In the genomic region with DNA sequence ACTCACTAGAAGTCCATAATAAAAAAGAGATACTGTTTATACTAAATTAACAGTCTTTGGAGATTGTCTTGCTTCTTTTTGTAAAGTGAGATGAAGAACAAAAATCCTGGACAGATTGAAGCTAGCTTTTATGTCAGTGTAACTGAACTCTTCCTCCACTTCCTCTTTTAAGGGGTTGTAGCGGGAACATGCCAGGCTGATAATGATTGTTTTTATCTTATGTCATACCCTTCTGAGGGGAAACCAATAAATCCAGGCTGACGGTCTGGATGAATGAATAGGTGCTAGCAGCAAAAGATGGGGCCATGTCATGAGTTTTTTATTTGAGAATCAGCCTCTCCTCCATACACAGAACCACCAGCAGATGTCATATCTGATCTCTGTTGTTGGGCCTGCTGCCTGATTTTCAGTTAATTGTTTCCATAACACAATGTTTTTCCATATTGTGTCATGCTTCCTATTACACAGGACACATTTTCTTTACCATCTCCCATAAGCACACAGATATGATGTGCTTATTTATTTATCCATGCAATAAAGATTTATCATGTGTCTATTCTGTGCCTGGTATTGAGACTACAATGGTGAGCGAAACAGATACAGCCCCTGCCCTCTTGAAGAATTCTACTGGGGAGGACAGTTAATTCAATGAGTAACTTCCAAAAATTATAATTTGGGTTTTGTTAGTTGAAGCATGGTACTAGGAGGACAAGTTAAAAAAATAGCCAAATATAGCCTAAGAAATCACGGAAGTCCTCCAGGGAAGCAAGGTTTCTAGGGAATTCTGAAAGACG, we compare ENCODE assay signal across 9 cellular contexts. TPM values are rescaled to one million over a fixed set of nuclear protein-coding genes. Genes with fewer than 3 reads are reported as not detected.
DNase-seq lines count a peak whose midpoint lies in the region; ATAC-seq, FAIRE-seq and TF ChIP-seq lines count a peak whose summit lies in the region.
"Had no signal": no experiment of that assay in that cellular context is flagged by ENCODE, and none has a peak within 500 bp of the region (broad histone marks: within the 10 kb centered on the region; RNA-seq: fewer than 3 reads in every experiment).

No MANE protein-coding gene starts in this region.

- peaks cover 20% of the 10 kb centered on the region for H3K27me3 ChIP-seq in upper lobe of right lung
- H3K27me3 ChIP-seq: gastrocnemius medialis had no signal

- no peaks in the 10 kb centered on the region for H3K9me3 ChIP-seq in upper lobe of right lung
- H3K9me3 ChIP-seq: gastrocnemius medialis had no signal

- peak; percentile 44 for TF ChIP-seq CTCF in AG04449 (IDR thresholded peaks at IDR 0.05; ENCODE audit: insufficient read depth, low read length, missing control alignments)
- no peak for TF ChIP-seq CTCF in upper lobe of right lung (IDR thresholded peaks at IDR 0.05)

- ATAC-seq in HG02588 (IDR thresholded peaks at IDR 0.05; ENCODE audit: unreplicated experiment) (no peak), upper lobe of right lung (no peak)
- ATAC-seq: gastrocnemius medialis had no signal

- DNase-seq in AG04449 (ENCODE audit: low read depth, low spot score): no peak
- DNase-seq in GM12891 (ENCODE audit: insufficient read length, low spot score): no peak
- DNase-seq in NCI-H748 (lab: John Stamatoyannopoulos, UW; ENCODE audit: unreplicated experiment): peak; percentile 88
- peak; percentile 55 for DNase-seq in dermis blood vessel endothelial cell
- no peak for DNase-seq in upper lobe of right lung
- DNase-seq in HEK293T (ENCODE audit: extremely low spot score): no peak
- no peak for DNase-seq in posterior vena cava (ENCODE audit: low spot score)
- DNase-seq: gastrocnemius medialis had no signal

- H3K4me3 ChIP-seq in AG04449 (ENCODE audit: low read depth, low read length) (no peak overlapping the region), upper lobe of right lung (no peak overlapping the region)
- H3K4me3 ChIP-seq: gastrocnemius medialis had no signal

- no peaks in the 10 kb centered on the region for H3K4me1 ChIP-seq in upper lobe of right lung
- H3K4me1 ChIP-seq: gastrocnemius medialis had no signal

- intact Hi-C loops in upper lobe of right lung (cut with DNase I) (no loop called here), posterior vena cava (cut with DNase I) (no loop called here)

- no peak for TF ChIP-seq POLR2A in GM12891 (IDR thresholded peaks at IDR 0.05; ENCODE audit: low read depth, low read length)

- POLR2A ChIA-PET in AG04449 (lab: Yijun Ruan, JAX): no interaction called here
- POLR2A ChIA-PET in HEK293T (lab: Yijun Ruan, JAX): no interaction called here

- no peaks in the 10 kb centered on the region for H3K36me3 ChIP-seq in upper lobe of right lung
- H3K36me3 ChIP-seq: gastrocnemius medialis had no signal

- H3K27ac ChIP-seq in upper lobe of right lung: no peak overlapping the region
- H3K27ac ChIP-seq: gastrocnemius medialis had no signal

- FAIRE-seq in GM12891 (lab: Jason Lieb, UNC): no peak

- CTCF ChIA-PET in AG04449 (lab: Yijun Ruan, JAX): interaction anchor here (0.6 to 26.9 kb wide), 13 partner anchors 9 to 513 kb away, joined by 3 to 1069 read pairs (median 4); no protein-coding TSS in a partner anchor
- CTCF ChIA-PET in HEK293T (lab: Yijun Ruan, JAX): interaction anchor here (0.7 to 1.3 kb wide), 5 partner anchors 276 to 546 kb away, joined by 3 to 6 read pairs (median 4); no protein-coding TSS in a partner anchor

TF ChIP-seq in GM12891, 5 proteins besides CTCF, POLR2A, EP300 and RAD21:
- TF ChIP-seq SPI1 (IDR thresholded peaks at IDR 0.05; ENCODE audit: low read depth, low read length): peak; percentile 74
- no peak for TF ChIP-seq POU2F2 (IDR thresholded peaks at IDR 0.05; ENCODE audit: low read depth, low read length)

TF ChIP-seq in HEK293T, 16 proteins besides CTCF, POLR2A, EP300 and RAD21:
- TF ChIP-seq BHLHE40 (IDR thresholded peaks at IDR 0.05; ENCODE audit: borderline replicate concordance): no peak
- no peak for TF ChIP-seq NFRKB (IDR thresholded peaks at IDR 0.05)
- TF ChIP-seq FOXM1 (IDR thresholded peaks at IDR 0.05; ENCODE audit: borderline replicate concordance): no peak
- no peak for TF ChIP-seq ZNF384 (IDR thresholded peaks at IDR 0.05)
- TF ChIP-seq FOXA1 (IDR thresholded peaks at IDR 0.05): no peak
- TF ChIP-seq SUZ12 (IDR thresholded peaks at IDR 0.05): no peak
- no peak for TF ChIP-seq ARNT (IDR thresholded peaks at IDR 0.05)
- no peak for TF ChIP-seq ELF4 (IDR thresholded peaks at IDR 0.05)
- TF ChIP-seq HDGF (IDR thresholded peaks at IDR 0.05; ENCODE audit: borderline replicate concordance): no peak
- TF ChIP-seq, protein P1, sequence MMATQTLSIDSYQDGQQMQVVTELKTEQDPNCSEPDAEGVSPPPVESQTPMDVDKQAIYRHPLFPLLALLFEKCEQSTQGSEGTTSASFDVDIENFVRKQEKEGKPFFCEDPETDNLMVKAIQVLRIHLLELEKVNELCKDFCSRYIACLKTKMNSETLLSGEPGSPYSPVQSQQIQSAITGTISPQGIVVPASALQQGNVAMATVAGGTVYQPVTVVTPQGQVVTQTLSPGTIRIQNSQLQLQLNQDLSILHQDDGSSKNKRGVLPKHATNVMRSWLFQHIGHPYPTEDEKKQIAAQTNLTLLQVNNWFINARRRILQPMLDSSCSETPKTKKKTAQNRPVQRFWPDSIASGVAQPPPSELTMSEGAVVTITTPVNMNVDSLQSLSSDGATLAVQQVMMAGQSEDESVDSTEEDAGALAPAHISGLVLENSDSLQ (IDR thresholded peaks at IDR 0.05): no peak
- no peak for TF ChIP-seq LEF1 (IDR thresholded peaks at IDR 0.05; ENCODE audit: borderline replicate concordance)
- TF ChIP-seq SP1 (IDR thresholded peaks at IDR 0.05): no peak
- TF ChIP-seq CTBP1 (IDR thresholded peaks at IDR 0.05; ENCODE audit: borderline replicate concordance): no peak

RNA-seq across cellular contexts. Expression of gene CRY1, which starts 33.5 kb away (rescaled TPM):
- polyA plus RNA-seq in GM12891 (2012; ENCODE audit: low read depth, missing spikeins): 0.17 TPM
- 17.4 and 19.2 TPM in 2 replicates for total RNA-seq in dermis blood vessel endothelial cell
- total RNA-seq in upper lobe of right lung: 16.9 TPM
- 10 to 100 TPM; 17.4 to 31.0 TPM for total RNA-seq in posterior vena cava

Comparison
In these comparisons a context has a peak if more than half of its experiments do, and no peak if none do; other contexts are left out.
1. DNase-seq: peak in NCI-H748 (single experiment) and dermis blood vessel endothelial cell (single experiment); none in AG04449 (single experiment), GM12891 (single experiment), upper lobe of right lung (single experiment), HEK293T (single experiment) and posterior vena cava (single experiment).